ENCODE assay signal across 8 cellular contexts in the genomic region with DNA sequence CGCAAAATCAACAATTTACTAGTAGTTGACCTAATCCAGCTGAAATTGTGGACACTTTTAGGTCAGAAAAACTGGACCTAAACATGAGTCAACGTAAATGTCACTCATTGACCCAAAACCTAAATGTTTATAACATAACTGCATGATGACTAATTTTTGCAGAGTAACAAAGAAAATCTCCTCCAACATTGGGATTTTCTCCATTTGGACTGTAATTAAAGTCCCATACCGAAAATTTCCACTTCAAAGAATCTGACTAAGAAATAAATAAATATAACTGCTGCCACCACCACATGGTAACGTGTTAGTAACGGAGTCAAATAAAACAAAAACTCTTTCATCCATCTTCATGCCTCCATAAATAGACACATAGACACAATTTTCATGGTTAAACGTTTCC. TPM values are rescaled to one million over a fixed set of nuclear protein-coding genes. Genes with fewer than 3 reads are reported as not detected.
A peak's percentile ranks its signal among the peaks of the same experiment; 100 is the strongest.
DNase-seq lines count a peak whose midpoint lies in the region; ATAC-seq, FAIRE-seq and TF ChIP-seq lines count a peak whose summit lies in the region.

No MANE protein-coding gene starts in this region.

- H2BK5ac ChIP-seq in mesenchymal stem cell (ENCODE audit: low read depth, low read length, poor library complexity, severe bottlenecking): no peak overlapping the region

- no peak overlapping the region for H3K4ac ChIP-seq in mesenchymal stem cell (ENCODE audit: low read depth in 1 of 2, low read length in 2 of 2)

- 1% methylated on average over 5 of the region's 6 CpGs for WGBS in mesenchymal stem cell

- no peak overlapping the region for H2BK120ac ChIP-seq in mesenchymal stem cell (ENCODE audit: low read depth, low read length)

- H3K9me3 ChIP-seq in mesenchymal stem cell (ENCODE audit: control insufficient read depth, low read length): no peaks in the 10 kb centered on the region

- no peak overlapping the region for H2AFZ ChIP-seq in mesenchymal stem cell (ENCODE audit: low read depth, low read length)

- peak overlapping the region; percentile 88 for H3K9ac ChIP-seq in mesenchymal stem cell (ENCODE audit: low read length)

- H3K36me3 ChIP-seq in bronchial epithelial cell (ENCODE audit: control insufficient read depth, insufficient read depth, low read length) (no peaks in the 10 kb centered on the region), mesenchymal stem cell (ENCODE audit: control insufficient read depth in 1 of 2, insufficient read depth in 2 of 2, low read depth in 1 of 2, low read length in 2 of 2) (no peaks in the 10 kb centered on the region)

- DNase-seq in AG09319 (ENCODE audit: extremely low read depth, low read depth): peak; percentile 49
- peak; percentile 23 for DNase-seq in HTR-8/SVneo (ENCODE audit: insufficient read length, low spot score)
- DNase-seq in bronchial epithelial cell (ENCODE audit: low read depth): no peak
- DNase-seq in mesenchymal stem cell: peak; percentile 84
- DNase-seq in NCI-H526 (lab: John Stamatoyannopoulos, UW): no peak
- DNase-seq in NOMO-1 treated with dmso at 0.1 percent for 144 hours (lab: John Stamatoyannopoulos, UW; ENCODE audit: unreplicated experiment): no peak
- DNase-seq in NCI-H2227 treated with DMSO at 0.1 percent for 48 hours (lab: John Stamatoyannopoulos, UW): no peak

- no peak for TF ChIP-seq CTCF in AG09319 (IDR thresholded peaks at IDR 0.05; ENCODE audit: low read depth, low read length)
- no peak for TF ChIP-seq CTCF in bronchial epithelial cell (IDR thresholded peaks at IDR 0.05; ENCODE audit: insufficient read depth, low read length, severe bottlenecking)

- peaks cover 2% of the 10 kb centered on the region for H3K4me1 ChIP-seq in mesenchymal stem cell (ENCODE audit: control insufficient read depth, insufficient read depth, low read depth, low read length)

- H3K27me3 ChIP-seq in bronchial epithelial cell (ENCODE audit: control insufficient read depth, insufficient read depth, low read length): no peaks in the 10 kb centered on the region
- H3K27me3 ChIP-seq in mesenchymal stem cell (ENCODE audit: control insufficient read depth in 1 of 2, insufficient read depth in 1 of 2, low read length in 2 of 2): no peaks in the 10 kb centered on the region

- no peak overlapping the region for H2BK12ac ChIP-seq in mesenchymal stem cell (ENCODE audit: low read length in 2 of 2)

- no peak overlapping the region for H3K23ac ChIP-seq in mesenchymal stem cell (ENCODE audit: low read length in 2 of 2)

- H3K18ac ChIP-seq in mesenchymal stem cell (ENCODE audit: low read depth in 1 of 2, low read length in 2 of 2): no peak overlapping the region

- H2BK15ac ChIP-seq in mesenchymal stem cell (ENCODE audit: low read depth, poor library complexity, severe bottlenecking): no peak overlapping the region

- no peak overlapping the region for H4K8ac ChIP-seq in mesenchymal stem cell (ENCODE audit: low read length)

- no peak overlapping the region for H2AK5ac ChIP-seq in mesenchymal stem cell (ENCODE audit: low read length, severe bottlenecking)

- H4K91ac ChIP-seq in mesenchymal stem cell (ENCODE audit: low read length): no peak overlapping the region

- H3K4me3 ChIP-seq in bronchial epithelial cell (ENCODE audit: low read depth, low read length): peak overlapping the region; percentile 57
- H3K4me3 ChIP-seq in mesenchymal stem cell (ENCODE audit: insufficient read depth in 1 of 2, low read depth in 1 of 2, low read length in 2 of 2): peak overlapping the region in 1 of 2 experiments; percentile 88

- no peak overlapping the region for H3K27ac ChIP-seq in mesenchymal stem cell (ENCODE audit: low read length, poor library complexity, severe bottlenecking)

- no peak for ATAC-seq in HG02571 (IDR thresholded peaks at IDR 0.05; ENCODE audit: unreplicated experiment)

- H3K79me1 ChIP-seq in mesenchymal stem cell (replicated peaks; ENCODE audit: low read length, poor library complexity, severe bottlenecking): peaks cover 17% of the 10 kb centered on the region

- H3K14ac ChIP-seq in mesenchymal stem cell (ENCODE audit: low read length in 2 of 2): no peak overlapping the region

- FAIRE-seq in HTR-8/SVneo (lab: Jason Lieb, UNC): no peak
- FAIRE-seq in bronchial epithelial cell (lab: Jason Lieb, UNC): no peak

- peak overlapping the region; percentile 18 for H3K4me2 ChIP-seq in mesenchymal stem cell (ENCODE audit: low read length, poor library complexity, severe bottlenecking)

RNA-seq across cellular contexts. Expression of a gene that starts 1.9 kb away (rescaled TPM):
- 24.2 and 34.2 TPM in 2 replicates for total RNA-seq in bronchial epithelial cell
- polyA plus RNA-seq in mesenchymal stem cell (2013, experiment 1 of 2): 19.9 TPM
- polyA plus RNA-seq in mesenchymal stem cell (2013, experiment 2 of 2): 19.8 TPM

Comparison
In these comparisons a context has a peak if more than half of its experiments do, and no peak if none do; other contexts are left out.
1. DNase-seq: peak in AG09319 (single experiment), HTR-8/SVneo (single experiment) and mesenchymal stem cell (single experiment); none in bronchial epithelial cell (single experiment), NCI-H526 (0 of 2), NOMO-1 treated with dmso at 0.1 percent for 144 hours (single experiment) and NCI-H2227 treated with DMSO at 0.1 percent for 48 hours (single experiment).